ENCODE assay signal across 25 cellular contexts in genomic region chr12:13282861-13283260, GRCh38.
"Had no signal": no experiment of that assay in that cellular context is flagged by ENCODE, and none has a peak within 500 bp of the region (broad histone marks: within the 10 kb centered on the region; RNA-seq: fewer than 3 reads in every experiment).

No MANE protein-coding gene starts in this region.

- H3K9me3 ChIP-seq: ovary, psoas muscle, right lobe of liver, sigmoid colon, suprapubic skin, testis, tibial artery, transverse colon, upper lobe of right lung, uterus had no signal

- H3K27ac ChIP-seq: neural progenitor cell, ovary, parathyroid adenoma, psoas muscle, right lobe of liver, sigmoid colon, suprapubic skin, testis, tibial artery, transverse colon, upper lobe of right lung, uterus had no signal

- H3K9ac ChIP-seq: neural progenitor cell, parathyroid adenoma had no signal

- H3K27me3 ChIP-seq: ovary, right lobe of liver, sigmoid colon, suprapubic skin, testis, transverse colon, upper lobe of right lung, uterus had no signal

- H3K36me3 ChIP-seq: neural progenitor cell, ovary, right lobe of liver, sigmoid colon, suprapubic skin, tibial artery, transverse colon, upper lobe of right lung, uterus had no signal

- H3K79me2 ChIP-seq: parathyroid adenoma had no signal

- H3K4me2 ChIP-seq: neural progenitor cell had no signal

- H2AFZ ChIP-seq: neural progenitor cell, parathyroid adenoma had no signal

- H3K4me3 ChIP-seq: neural progenitor cell, ovary, psoas muscle, right lobe of liver, sigmoid colon, suprapubic skin, testis, tibial artery, transverse colon, upper lobe of right lung, uterus had no signal

- H3K4me1 ChIP-seq: parathyroid adenoma, psoas muscle, upper lobe of right lung had no signal

- ATAC-seq: natural killer cell; psoas muscle; right cardiac atrium; right lobe of liver; stimulated activated effector memory CD8-positive, alpha-beta T cell treated with anti-CD3 and anti-CD28 coated beads, Interleukin-12 subunit alpha, Interleukin-12 subunit beta, amount 100 ng/mL, for 72 hours; stimulated activated naive B cell treated with anti-CD40 and anti-IgM and Interleukin-4, amounts not matched to agents 10 μg/mL and 1 μg/mL and 100 μg/mL, for 72 hours; upper lobe of right lung had no signal

- DNase-seq: natural killer cell; occipital lobe; ovary; posterior cingulate gyrus; psoas muscle; right cardiac atrium; right lobe of liver; sigmoid colon; small intestine; stimulated activated CD4-positive, alpha-beta T cell treated with anti-CD3 and anti-CD28 coated beads, Interleukin-15, amount 100 ng/mL, for 24 hours; stimulated activated CD4-positive, alpha-beta T cell treated with anti-CD3 and anti-CD28 coated beads, Interleukin-2, amount 100 ng/mL, for 24 hours; stimulated activated CD4-positive, alpha-beta T cell treated with anti-CD3 and anti-CD28 coated beads, Interleukin-2, amount 100 ng/mL, for 48 hours; stimulated activated CD4-positive, alpha-beta T cell treated with anti-CD3 and anti-CD28 coated beads, Interleukin-4, amount 100 ng/mL, for 24 hours; stimulated activated naive B cell treated with anti-CD40 and anti-IgM and Interleukin-4, amounts not matched to agents 10 μg/mL and 1 μg/mL and 100 μg/mL, for 72 hours; stimulated activated naive CD4-positive, alpha-beta T cell treated with Interleukin-2 at 50 U/mL for 16 hours; substantia nigra; testis; tibial artery; transverse colon; upper lobe of right lung; uterus had no signal
